In the genomic region with DNA sequence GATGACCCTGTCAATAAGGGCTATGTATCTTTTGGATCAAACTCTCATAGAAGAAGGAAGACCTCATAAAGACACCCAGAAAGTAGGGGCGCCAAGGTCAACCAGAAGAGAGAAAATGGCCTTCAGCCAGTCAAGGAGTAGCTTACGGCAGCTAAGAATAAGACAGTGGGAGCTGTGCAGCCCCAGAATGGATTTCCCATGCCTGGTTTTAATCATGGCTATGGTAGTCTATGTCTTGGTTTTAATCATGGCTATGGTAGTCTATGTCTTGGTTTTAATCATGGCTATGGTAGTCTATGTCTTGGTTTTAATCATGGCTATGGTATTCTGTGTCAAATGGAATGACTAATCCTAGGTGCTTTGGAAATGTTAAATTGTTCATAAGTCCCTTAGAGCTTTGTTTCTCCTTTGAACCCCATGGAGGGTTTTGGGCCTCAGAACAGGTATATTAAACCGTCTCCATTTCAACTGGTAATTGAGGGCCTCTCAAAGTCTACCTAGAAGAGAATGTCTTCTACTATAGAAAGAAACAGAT, we compare ENCODE assay signal across 25 cellular contexts.
"Had no signal": no experiment of that assay in that cellular context is flagged by ENCODE, and none has a peak within 500 bp of the region (broad histone marks: within the 10 kb centered on the region; RNA-seq: fewer than 3 reads in every experiment).

No MANE protein-coding gene starts in this region.

- H3K9me3 Mint-ChIP-seq: central memory CD8-positive, alpha-beta T cell had no signal

- H3K27me3 Mint-ChIP-seq: activated CD4-positive, alpha-beta T cell treated with anti-CD3 and anti-CD28 coated beads, Interleukin-2, amount 10 ng/mL, durations not matched to agents 24 days and 14 days; activated CD8-positive, alpha-beta memory T cell treated with anti-CD3 and anti-CD28 coated beads, Interleukin-2, amount 10 ng/mL, durations not matched to agents 7 days and 5 days; activated naive CD4-positive, alpha-beta T cell treated with anti-CD3 and anti-CD28 coated beads, Interleukin-2, amount 10 ng/mL, durations not matched to agents 7 days and 5 days; central memory CD8-positive, alpha-beta T cell had no signal

- H3K27ac Mint-ChIP-seq: activated CD4-positive, alpha-beta T cell treated with anti-CD3 and anti-CD28 coated beads, Interleukin-2, amount 10 ng/mL, durations not matched to agents 24 days and 14 days; activated CD8-positive, alpha-beta memory T cell treated with anti-CD3 and anti-CD28 coated beads, Interleukin-2, amount 10 ng/mL, durations not matched to agents 7 days and 5 days; activated naive CD4-positive, alpha-beta T cell treated with anti-CD3 and anti-CD28 coated beads, Interleukin-2, amount 10 ng/mL, durations not matched to agents 7 days and 5 days had no signal

- ATAC-seq: activated CD8-positive, alpha-beta memory T cell treated with anti-CD3 and anti-CD28 coated beads, Interleukin-2, amount 10 ng/mL, durations not matched to agents 7 days and 5 days; Panc1 had no signal

- DNase-seq: activated CD4-positive, alpha-beta T cell treated with anti-CD3 and anti-CD28 coated beads for 1 hour; activated CD4-positive, alpha-beta T cell treated with anti-CD3 and anti-CD28 coated beads, Interleukin-2, amount 10 ng/mL, durations not matched to agents 24 days and 14 days; activated CD4-positive, alpha-beta T cell treated with anti-CD3 and anti-CD28 coated beads, Interleukin-2, amount 50 U/mL, for 48 hours; activated CD4-positive, CD25-positive, alpha-beta regulatory T cell; activated CD8-positive, alpha-beta memory T cell treated with anti-CD3 and anti-CD28 coated beads for 24 hours; activated CD8-positive, alpha-beta memory T cell treated with anti-CD3 and anti-CD28 coated beads, Interleukin-2, amount 10 ng/mL, durations not matched to agents 7 days and 5 days; activated CD8-positive, alpha-beta memory T cell treated with anti-CD3 and anti-CD28 coated beads, Interleukin-2, amount 50 U/mL, for 48 hours; activated gamma-delta T cell treated with Interleukin-2 at 50 U/mL for 16 hours; activated naive CD4-positive, alpha-beta T cell treated with anti-CD3 and anti-CD28 coated beads, Interleukin-2, amount 10 ng/mL, durations not matched to agents 7 days and 5 days; amniotic stem cell; aorta; brain microvascular endothelial cell; NCI-H1092 treated with DMSO at 0.1 percent for 48 hours; NCI-H1417; NCI-H187 treated with DMSO at 0.1 percent for 48 hours; NCI-H2081; NCI-H226; NCI-H446 treated with DMSO at 0.1 percent for 48 hours; NCI-H524 treated with DMSO at 0.1 percent for 48 hours; SHP77; SJCRH30; T1000; WERI-Rb-1 had no signal

- H3K4me3 Mint-ChIP-seq: activated CD4-positive, alpha-beta T cell treated with anti-CD3 and anti-CD28 coated beads, Interleukin-2, amount 10 ng/mL, durations not matched to agents 24 days and 14 days; activated CD8-positive, alpha-beta memory T cell treated with anti-CD3 and anti-CD28 coated beads, Interleukin-2, amount 10 ng/mL, durations not matched to agents 7 days and 5 days; activated naive CD4-positive, alpha-beta T cell treated with anti-CD3 and anti-CD28 coated beads, Interleukin-2, amount 10 ng/mL, durations not matched to agents 7 days and 5 days; central memory CD8-positive, alpha-beta T cell had no signal

- H3K36me3 Mint-ChIP-seq: activated CD8-positive, alpha-beta memory T cell treated with anti-CD3 and anti-CD28 coated beads, Interleukin-2, amount 10 ng/mL, durations not matched to agents 7 days and 5 days had no signal
